ENCODE assay signal across 8 cellular contexts in the genomic region with DNA sequence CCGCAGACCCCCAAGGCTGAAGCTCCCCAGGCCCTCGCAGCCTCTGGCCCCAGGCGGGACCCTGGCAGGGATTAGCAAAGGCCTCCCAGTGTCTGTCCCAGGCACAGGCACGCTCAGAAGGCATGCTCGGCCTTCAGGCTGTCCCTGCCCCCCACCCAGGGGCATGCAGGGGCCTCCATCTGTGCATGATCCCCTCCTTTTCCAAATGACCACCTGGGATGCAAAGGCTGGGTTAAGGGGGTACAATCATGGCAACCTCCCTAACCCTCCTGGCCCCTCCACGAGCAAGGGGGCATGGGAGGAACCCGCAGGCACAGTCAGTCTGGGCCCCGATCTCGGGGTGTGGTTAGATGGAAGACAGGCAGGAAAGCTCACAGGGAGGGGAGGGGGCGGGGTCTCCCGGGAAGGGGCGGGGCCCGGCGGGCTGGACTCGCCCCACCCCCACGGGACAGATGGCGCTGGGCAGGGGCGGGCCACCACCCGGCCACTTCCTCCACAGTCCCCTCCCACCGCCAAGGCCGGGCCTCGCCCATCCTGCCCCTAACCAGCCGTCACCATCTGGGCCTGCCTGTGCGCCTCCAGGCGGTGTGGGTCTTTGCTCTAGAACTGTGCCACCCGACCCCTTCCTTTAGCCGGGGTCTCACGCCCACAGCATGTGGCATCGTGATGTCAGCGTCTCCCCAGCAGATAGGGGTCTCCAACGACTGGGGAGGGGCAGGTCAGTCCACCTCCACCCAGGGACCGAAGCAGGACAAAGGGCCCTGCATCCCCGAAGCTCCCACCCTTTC. TPM values are rescaled to one million over a fixed set of nuclear protein-coding genes. Genes with fewer than 3 reads are reported as not detected.
DNase-seq lines count a peak whose midpoint lies in the region; ATAC-seq and TF ChIP-seq lines count a peak whose summit lies in the region.

No MANE protein-coding gene starts in this region.

- H3K27ac ChIP-seq in RWPE1 = peak overlapping the region; percentile 98
- H3K27ac ChIP-seq in foreskin keratinocyte = peak overlapping the region; percentile 51
- H3K27ac ChIP-seq in thymus (ENCODE audit: low read depth) = peak overlapping the region; percentile 74

- DNase-seq in NCI-H2029 (lab: John Stamatoyannopoulos, UW) = peak; percentile 50
- DNase-seq in NCI-H2029 treated with DMSO at 0.1 percent for 48 hours (lab: John Stamatoyannopoulos, UW) = no peak
- peak; percentile 94 for DNase-seq in RWPE1 (ENCODE audit: low spot score)
- peak; percentile 62 for DNase-seq in activated gamma-delta T cell (lab: John Stamatoyannopoulos, UW)
- peak; percentile 73 to 85 for DNase-seq in foreskin keratinocyte
- DNase-seq in occipital lobe (lab: John Stamatoyannopoulos, UW) = peak; percentile 61

- peak; percentile 45 for ATAC-seq in HG03342 (IDR thresholded peaks at IDR 0.05; ENCODE audit: unreplicated experiment)
- peak; percentile 66 for ATAC-seq in foreskin keratinocyte

- CTCF ChIA-PET in RWPE1 (lab: Yijun Ruan, JAX) = no interaction called here

- no peaks in the 10 kb centered on the region for H3K9me3 ChIP-seq in thymus (ENCODE audit: control insufficient read depth)

- H3K4me1 ChIP-seq in foreskin keratinocyte = peaks cover 23% of the 10 kb centered on the region
- peaks cover 70% of the 10 kb centered on the region for H3K4me1 ChIP-seq in thymus (ENCODE audit: control insufficient read depth, insufficient read depth, low read length)

- WGBS in thymus = 13% methylated on average over 33 of the region's 33 CpGs

- POLR2A ChIA-PET in RWPE1 (lab: Yijun Ruan, JAX; ENCODE audit: low non-redundant PET) = no interaction called here

- H3K36me3 ChIP-seq in thymus (ENCODE audit: control insufficient read depth, insufficient read depth) = no peaks in the 10 kb centered on the region

- TF ChIP-seq CTCF in RWPE1 (conservative IDR thresholded peaks at IDR 0.05; ENCODE audit: low read depth) (0 out of 2 replicates have a peak, but pooled peaks have one; percentile 5), foreskin keratinocyte (conservative IDR thresholded peaks at IDR 0.05) (peak; percentile 14)

- H3K27me3 ChIP-seq in foreskin keratinocyte = no peaks in the 10 kb centered on the region
- H3K27me3 ChIP-seq in thymus (ENCODE audit: control insufficient read depth, insufficient read depth) = no peaks in the 10 kb centered on the region

- peak overlapping the region; percentile 53 for H3K4me3 ChIP-seq in thymus (ENCODE audit: low read length)

RNA-seq across cellular contexts. Expression of a gene that starts 7.0 kb away (rescaled TPM):
- 21.6 and 23.8 TPM in 2 replicates for total RNA-seq in foreskin keratinocyte
- 21.0 and 21.8 TPM in 2 replicates for polyA plus RNA-seq in foreskin keratinocyte
- 2.8 TPM for total RNA-seq in occipital lobe
- 28.7 TPM for polyA plus RNA-seq in thymus

RNA-seq across cellular contexts. Expression of a gene that starts 8.1 kb away (rescaled TPM):
- 19.0 and 20.7 TPM in 2 replicates for total RNA-seq in foreskin keratinocyte
- 28.7 and 29.0 TPM in 2 replicates for polyA plus RNA-seq in foreskin keratinocyte
- 3.3 TPM for total RNA-seq in occipital lobe
- 8.4 TPM for polyA plus RNA-seq in thymus

RNA-seq across cellular contexts. Expression of a gene that starts 30.1 kb away (rescaled TPM):
- total RNA-seq in foreskin keratinocyte = 49.1 and 50.3 TPM in 2 replicates
- 69.0 and 76.6 TPM in 2 replicates for polyA plus RNA-seq in foreskin keratinocyte
- 50.5 TPM for total RNA-seq in occipital lobe
- 90.4 TPM for polyA plus RNA-seq in thymus

RNA-seq across cellular contexts. Expression of a gene that starts 43.2 kb away (rescaled TPM):
- 1.1 and 1.3 TPM in 2 replicates for total RNA-seq in foreskin keratinocyte
- 0.47 and 0.51 TPM in 2 replicates for polyA plus RNA-seq in foreskin keratinocyte
- total RNA-seq in occipital lobe = under 0.01 TPM
- 3.6 TPM for polyA plus RNA-seq in thymus

RNA-seq across cellular contexts. Expression of a gene that starts 50.0 kb away (rescaled TPM):
- total RNA-seq in foreskin keratinocyte (2.7 and 3.2 TPM in 2 replicates), occipital lobe (1.2 TPM)
- polyA plus RNA-seq in foreskin keratinocyte (3.8 and 4.8 TPM in 2 replicates), thymus (4.5 TPM)
